ENCODE assay signal across 29 cellular contexts in genomic region chr2:27739058-27739373, GRCh38.
"Had no signal": no experiment of that assay in that cellular context is flagged by ENCODE, and none has a peak within 500 bp of the region (broad histone marks: within the 10 kb centered on the region; RNA-seq: fewer than 3 reads in every experiment).

No MANE protein-coding gene starts in this region.

- DNase-seq: hypothalamus; immature natural killer cell; kidney; left colon; left lung; midbrain; mucosa of descending colon; naive thymus-derived CD4-positive, alpha-beta T cell; ovary; stimulated activated CD4-positive, alpha-beta T cell treated with anti-CD3 and anti-CD28 coated beads, Interleukin-1b, Interleukin-23, amount 100 ng/mL, for 48 hours; stimulated activated CD4-positive, alpha-beta T cell treated with anti-CD3 and anti-CD28 coated beads, Interleukin-2, amount 100 ng/mL, for 48 hours; stimulated activated CD4-positive, alpha-beta T cell treated with anti-CD3 and anti-CD28 coated beads, Interleukin-4, amount 100 ng/mL, for 4 hours; stimulated activated CD8-positive, alpha-beta memory T cell treated with anti-CD3 and anti-CD28 coated beads, Interleukin-4, amount 100 ng/mL, for 48 hours; stimulated activated naive CD8-positive, alpha-beta T cell treated with anti-CD3 and anti-CD28 coated beads, Interleukin-15, Interleukin-2, amounts not matched to agents 100 U/mL and 50 U/mL, for 24 hours; stomach; testis; thyroid gland; transverse colon; upper lobe of left lung had no signal

- H3K27ac Mint-ChIP-seq: immature natural killer cell; memory B cell; progenitor cell of endocrine pancreas; stimulated activated memory B cell treated with anti-CD40 and anti-IgM and Interleukin-4, amounts not matched to agents 10 μg/mL and 1 μg/mL and 100 μg/mL, for 72 hours had no signal

- H3K9me3 ChIP-seq: left lung, mucosa of descending colon, ovary, right atrium auricular region, stomach, testis, thyroid gland, transverse colon, upper lobe of left lung, vagina had no signal

- H3K36me3 Mint-ChIP-seq: immature natural killer cell; memory B cell; naive thymus-derived CD4-positive, alpha-beta T cell; natural killer cell treated with Interleukin-12 subunit alpha and Interleukin-12 subunit beta and Interleukin-15 and Interleukin-18, amount 100 ng/mL, for 72 hours; stimulated activated memory B cell treated with anti-CD40 and anti-IgM and Interleukin-4, amounts not matched to agents 10 μg/mL and 1 μg/mL and 100 μg/mL, for 72 hours had no signal

- H3K27me3 ChIP-seq: left lung, ovary, right atrium auricular region, stomach, testis, thyroid gland, transverse colon, upper lobe of left lung, vagina had no signal

- FAIRE-seq: islet of Langerhans, kidney had no signal

- H3K9me3 Mint-ChIP-seq: immature natural killer cell; natural killer cell treated with Interleukin-12 subunit alpha and Interleukin-12 subunit beta and Interleukin-15 and Interleukin-18, amount 100 ng/mL, for 72 hours had no signal

- H3K4me3 ChIP-seq: left lung, lung, mucosa of descending colon, ovary, right atrium auricular region, skin epidermis, stomach, testis, thyroid gland, transverse colon, upper lobe of left lung, vagina had no signal

- H3K27ac ChIP-seq: ovary, testis, thyroid gland, transverse colon had no signal

- H3K36me3 ChIP-seq: left lung, ovary, right atrium auricular region, stomach, thyroid gland, transverse colon, upper lobe of left lung, vagina had no signal

- ATAC-seq: left colon; left lung; mucosa of descending colon; naive thymus-derived CD4-positive, alpha-beta T cell; natural killer cell treated with Interleukin-12 subunit alpha and Interleukin-12 subunit beta and Interleukin-15 and Interleukin-18, amount 100 ng/mL, for 72 hours; sciatic nerve; stimulated activated memory B cell treated with anti-CD40 and anti-IgM and Interleukin-4, amounts not matched to agents 10 μg/mL and 1 μg/mL and 100 μg/mL, for 72 hours; stimulated activated naive CD8-positive, alpha-beta T cell treated with anti-CD3 and anti-CD28 coated beads, Interleukin-15, Interleukin-2, amounts not matched to agents 100 U/mL and 50 U/mL, for 24 hours had no signal

- H3K4me3 Mint-ChIP-seq: immature natural killer cell; memory B cell; naive thymus-derived CD4-positive, alpha-beta T cell; natural killer cell treated with Interleukin-12 subunit alpha and Interleukin-12 subunit beta and Interleukin-15 and Interleukin-18, amount 100 ng/mL, for 72 hours; stimulated activated memory B cell treated with anti-CD40 and anti-IgM and Interleukin-4, amounts not matched to agents 10 μg/mL and 1 μg/mL and 100 μg/mL, for 72 hours had no signal
